In the genomic region with DNA sequence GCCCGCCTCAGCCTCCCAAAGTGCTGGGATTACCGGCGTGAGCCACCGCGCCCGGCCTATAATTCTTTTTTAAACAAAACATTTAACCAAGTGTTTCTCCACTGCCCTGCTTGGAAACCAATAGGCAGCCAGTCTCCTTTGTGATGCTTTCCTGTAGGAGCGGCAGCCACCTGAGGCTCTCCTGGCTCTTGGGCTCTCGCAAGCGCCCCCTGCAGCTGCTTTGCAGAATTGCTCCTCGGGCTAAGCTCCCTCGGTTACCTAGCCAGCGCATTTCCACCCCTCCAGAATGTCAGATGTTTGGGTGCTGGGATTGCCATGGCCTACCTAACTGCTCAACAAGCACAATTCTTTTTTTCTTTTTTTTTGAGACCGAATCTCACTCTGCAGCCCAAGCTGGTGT, we compare ENCODE assay signal across 9 cellular contexts. TPM values are rescaled to one million over a fixed set of nuclear protein-coding genes. Genes with fewer than 3 reads are reported as not detected.
A peak's percentile ranks its signal among the peaks of the same experiment; 100 is the strongest.
DNase-seq lines count a peak whose midpoint lies in the region; ATAC-seq and TF ChIP-seq lines count a peak whose summit lies in the region.
"Had no signal": no experiment of that assay in that cellular context is flagged by ENCODE, and none has a peak within 500 bp of the region (broad histone marks: within the 10 kb centered on the region; RNA-seq: fewer than 3 reads in every experiment).

No MANE protein-coding gene starts in this region.

- no peak overlapping the region for H3K4me3 ChIP-seq in heart left ventricle
- H3K4me3 ChIP-seq in ascending aorta, result no peak overlapping the region

- H3K36me3 Mint-ChIP-seq in endothelial cell (ENCODE audit: low read depth, unreplicated experiment), result peaks cover 21% of the 10 kb centered on the region

- H3K4me1 Mint-ChIP-seq in endothelial cell (ENCODE audit: unreplicated experiment), result peaks cover 9% of the 10 kb centered on the region

- no peak overlapping the region for H3K27ac ChIP-seq in heart left ventricle
- no peak overlapping the region for H3K27ac ChIP-seq in ascending aorta

- H3K4me1 ChIP-seq in heart left ventricle, result peaks cover 3 to 46% (median 27%) of the 10 kb centered on the region in 12 donors
- H3K4me1 ChIP-seq in ascending aorta, result peaks cover 0 to 5% of the 10 kb centered on the region in 2 donors

- H3K4me3 Mint-ChIP-seq in endothelial cell (ENCODE audit: unreplicated experiment), result no peak overlapping the region

- in situ Hi-C loops in SK-MEL-5 (cut with HindIII; ENCODE audit: low pct_unique_long_range_greater_than_20kb, low sequenced_read_pairs), result no loop called here

- ATAC-seq in heart left ventricle, result no peak
- no peak for ATAC-seq in Right ventricle myocardium inferior
- ATAC-seq in stimulated activated naive CD8-positive, alpha-beta T cell treated with anti-CD3 and anti-CD28 coated beads, Interleukin-15, Interleukin-2, amounts not matched to agents 100 U/mL and 50 U/mL, for 24 hours, result peak; percentile 25
- ATAC-seq in GM18858 (IDR thresholded peaks at IDR 0.05; ENCODE audit: unreplicated experiment), result no peak

- intact Hi-C loops in heart left ventricle (cut with DNase I) (no loop called here), Right ventricle myocardium inferior (cut with DNase I) (no loop called here), ascending aorta (cut with DNase I) (no loop called here)

- H3K27me3 ChIP-seq in heart left ventricle (no peaks in the 10 kb centered on the region), ascending aorta (no peaks in the 10 kb centered on the region)

- H3K9me3 ChIP-seq in heart left ventricle (no peaks in the 10 kb centered on the region), ascending aorta (no peaks in the 10 kb centered on the region)

- H3K36me3 ChIP-seq in heart left ventricle (peaks cover 0 to 42% (median 20%) of the 10 kb centered on the region in 9 donors), ascending aorta (peaks cover 0 to 37% of the 10 kb centered on the region in 2 donors)

- peak in 7 of 12 donors; percentile 13 to 31 (median 23) for TF ChIP-seq CTCF in heart left ventricle (IDR thresholded peaks at IDR 0.05)
- TF ChIP-seq CTCF in endothelial cell (IDR thresholded peaks at IDR 0.05; ENCODE audit: unreplicated experiment), result peak; percentile 53
- TF ChIP-seq CTCF in ascending aorta (IDR thresholded peaks at IDR 0.05), result no peak

- DNase-seq in heart left ventricle (no peak), Right ventricle myocardium inferior (ENCODE audit: missing footprints) (no peak), SK-MEL-5 (ENCODE audit: low read depth, low spot score) (peak; percentile 16), endothelial cell (ENCODE audit: low spot score) (peak; percentile 42), ascending aorta (ENCODE audit: low spot score in 2 of 2) (no peak), dermis blood vessel endothelial cell (no peak)
- DNase-seq in stimulated activated naive CD8-positive, alpha-beta T cell treated with anti-CD3 and anti-CD28 coated beads, Interleukin-15, Interleukin-2, amounts not matched to agents 100 U/mL and 50 U/mL, for 24 hours, result peak; percentile 64

- WGBS in heart left ventricle, 4 donors, result 81 to 86% (median 84%) methylated on average over 13 of the region's 13 CpGs

- H3K27ac Mint-ChIP-seq in endothelial cell (ENCODE audit: unreplicated experiment), result no peak overlapping the region

- H3K9me3 Mint-ChIP-seq in endothelial cell (ENCODE audit: unreplicated experiment), result peaks cover 5% of the 10 kb centered on the region

- no peak for TF ChIP-seq POLR2A in heart left ventricle (IDR thresholded peaks at IDR 0.05)

- H3K27me3 Mint-ChIP-seq in endothelial cell (ENCODE audit: unreplicated experiment), result peaks cover 3% of the 10 kb centered on the region

RNA-seq across cellular contexts. Expression of gene S100P, which starts 7.7 kb away (rescaled TPM):
- total RNA-seq in heart left ventricle (1 to 10 TPM in 3 of 9 donors, under 1 TPM in 4, not detected in 2; 0.62 to 4.1 (median 0.87) TPM), Right ventricle myocardium inferior (not detected), endothelial cell (ENCODE audit: unreplicated experiment) (not detected), ascending aorta (not detected), dermis blood vessel endothelial cell (not detected in 2 replicates)
- under 1 TPM; 0.19 to 0.46 TPM for polyA plus RNA-seq in heart left ventricle
- 0.40 TPM in 1 of 2 replicates, not detected in the other for total RNA-seq in SK-MEL-5 (2014; rRNA removed; shearing (Covaris generic))
- polyA plus RNA-seq in SK-MEL-5 (2015; cell fraction: cytosol; rRNA removed), result not detected in 2 replicates
- not detected in 2 replicates for polyA plus RNA-seq in SK-MEL-5 (2015; cell fraction: nucleus; rRNA removed)
- total RNA-seq: G401 had no signal

RNA-seq across cellular contexts. Expression of gene MRFAP1L1, which starts 8.3 kb away (rescaled TPM):
- total RNA-seq in heart left ventricle, result 10 to 100 TPM; 38.2 to 50.7 (median 41.3) TPM
- polyA plus RNA-seq in heart left ventricle, result 10 to 100 TPM; 69.9 to 77.2 TPM
- 41.7 TPM for total RNA-seq in Right ventricle myocardium inferior
- total RNA-seq in SK-MEL-5 (2014; rRNA removed; shearing (Covaris generic)), result 50.4 and 51.4 TPM in 2 replicates
- polyA plus RNA-seq in SK-MEL-5 (2015; cell fraction: cytosol; rRNA removed), result 41.4 and 43.3 TPM in 2 replicates
- 32.7 and 45.9 TPM in 2 replicates for polyA plus RNA-seq in SK-MEL-5 (2015; cell fraction: nucleus; rRNA removed)
- 43.0 TPM for total RNA-seq in endothelial cell (ENCODE audit: unreplicated experiment)
- total RNA-seq in ascending aorta, result 34.1 TPM
- total RNA-seq in dermis blood vessel endothelial cell, result 62.2 and 68.9 TPM in 2 replicates

RNA-seq across cellular contexts. Expression of gene BLOC1S4, which starts 14.6 kb away (rescaled TPM):
- total RNA-seq in heart left ventricle (10 to 100 TPM in 1 of 9 donors, 1 to 10 TPM in 8; 5.8 to 14.1 (median 7.8) TPM), Right ventricle myocardium inferior (6.0 TPM), endothelial cell (ENCODE audit: unreplicated experiment) (20.9 TPM), ascending aorta (37.5 TPM), dermis blood vessel endothelial cell (13.7 and 17.0 TPM in 2 replicates)
- polyA plus RNA-seq in heart left ventricle, result 1 to 10 TPM; 4.4 to 6.3 TPM
- total RNA-seq in SK-MEL-5 (2014; rRNA removed; shearing (Covaris generic)), result 12.4 and 12.9 TPM in 2 replicates
- polyA plus RNA-seq in SK-MEL-5 (2015; cell fraction: cytosol; rRNA removed), result 16.0 and 21.7 TPM in 2 replicates
- 11.0 and 15.7 TPM in 2 replicates for polyA plus RNA-seq in SK-MEL-5 (2015; cell fraction: nucleus; rRNA removed)

Comparison
In these comparisons a context has a peak if more than half of its experiments do, and no peak if none do; other contexts are left out.
1. DNase-seq: peak in SK-MEL-5 (single experiment), endothelial cell (single experiment) and stimulated activated naive CD8-positive, alpha-beta T cell treated with anti-CD3 and anti-CD28 coated beads, Interleukin-15, Interleukin-2, amounts not matched to agents 100 U/mL and 50 U/mL, for 24 hours (single experiment); none in heart left ventricle (0 of 5), Right ventricle myocardium inferior (single experiment), ascending aorta (0 of 2) and dermis blood vessel endothelial cell (single experiment).
2. CTCF ChIP-seq: peak in heart left ventricle (7 of 12) and endothelial cell (single experiment); none in ascending aorta (0 of 3).